Comparison of ENCODE assay signal across 1 cellular context in genomic region chr2:111169268-111169667, GRCh38.
TF ChIP-seq lines count a peak whose summit lies in the region.

No MANE protein-coding gene starts in this region.

TF ChIP-seq in HepG2, 621 proteins besides CTCF, POLR2A, EP300 and RAD21:
- TF ChIP-seq ZNF333 (CRISPR knock-in tag; IDR thresholded peaks at IDR 0.05; ENCODE audit: borderline replicate concordance) (no peak), KDM4B (CRISPR knock-in tag; IDR thresholded peaks at IDR 0.05) (no peak), PCBP2 (optimal IDR thresholded peaks at IDR 0.05; ENCODE audit: low read depth, low read length, poor library complexity, severe bottlenecking) (no peak), ZNF34 (CRISPR knock-in tag; IDR thresholded peaks at IDR 0.05; ENCODE audit: borderline replicate concordance) (no peak), IRX3 (CRISPR knock-in tag; IDR thresholded peaks at IDR 0.05; ENCODE audit: borderline replicate concordance, low read depth) (no peak), ADNP (CRISPR knock-in tag; IDR thresholded peaks at IDR 0.05) (no peak), NCOA2 (CRISPR knock-in tag; IDR thresholded peaks at IDR 0.05) (no peak), ZNF30 (CRISPR knock-in tag; IDR thresholded peaks at IDR 0.05) (no peak), ZNF101 (CRISPR knock-in tag; IDR thresholded peaks at IDR 0.05; ENCODE audit: borderline replicate concordance, low read depth) (no peak), TSC22D2 (CRISPR knock-in tag; IDR thresholded peaks at IDR 0.05; ENCODE audit: borderline replicate concordance) (no peak), POGK (CRISPR knock-in tag; conservative IDR thresholded peaks at IDR 0.05) (no peak), NFIC (IDR thresholded peaks at IDR 0.05; ENCODE audit: low read length) (no peak), HES4 (CRISPR knock-in tag; IDR thresholded peaks at IDR 0.05; ENCODE audit: borderline replicate concordance) (no peak), NFKBIZ (CRISPR knock-in tag; IDR thresholded peaks at IDR 0.05) (no peak), ZNF629 (CRISPR knock-in tag; conservative IDR thresholded peaks at IDR 0.05) (no peak), ZNF230 (CRISPR knock-in tag; IDR thresholded peaks at IDR 0.05) (no peak), KDM5A (IDR thresholded peaks at IDR 0.05; ENCODE audit: borderline replicate concordance, low read length) (no peak), ZMYM3 (CRISPR knock-in tag; IDR thresholded peaks at IDR 0.05) (no peak)
